Comparison of ENCODE assay signal across 1 cellular context in genomic region chr6:157706883-157707282, GRCh38.
TF ChIP-seq lines count a peak whose summit lies in the region.

No MANE protein-coding gene starts in this region.

TF ChIP-seq in GM23338, 12 proteins besides CTCF, POLR2A, EP300 and RAD21 (continued from another document):
- no peak for TF ChIP-seq REST (IDR thresholded peaks at IDR 0.05; ENCODE audit: unreplicated experiment)
